ENCODE assay signal across 1 cellular context in the genomic region with DNA sequence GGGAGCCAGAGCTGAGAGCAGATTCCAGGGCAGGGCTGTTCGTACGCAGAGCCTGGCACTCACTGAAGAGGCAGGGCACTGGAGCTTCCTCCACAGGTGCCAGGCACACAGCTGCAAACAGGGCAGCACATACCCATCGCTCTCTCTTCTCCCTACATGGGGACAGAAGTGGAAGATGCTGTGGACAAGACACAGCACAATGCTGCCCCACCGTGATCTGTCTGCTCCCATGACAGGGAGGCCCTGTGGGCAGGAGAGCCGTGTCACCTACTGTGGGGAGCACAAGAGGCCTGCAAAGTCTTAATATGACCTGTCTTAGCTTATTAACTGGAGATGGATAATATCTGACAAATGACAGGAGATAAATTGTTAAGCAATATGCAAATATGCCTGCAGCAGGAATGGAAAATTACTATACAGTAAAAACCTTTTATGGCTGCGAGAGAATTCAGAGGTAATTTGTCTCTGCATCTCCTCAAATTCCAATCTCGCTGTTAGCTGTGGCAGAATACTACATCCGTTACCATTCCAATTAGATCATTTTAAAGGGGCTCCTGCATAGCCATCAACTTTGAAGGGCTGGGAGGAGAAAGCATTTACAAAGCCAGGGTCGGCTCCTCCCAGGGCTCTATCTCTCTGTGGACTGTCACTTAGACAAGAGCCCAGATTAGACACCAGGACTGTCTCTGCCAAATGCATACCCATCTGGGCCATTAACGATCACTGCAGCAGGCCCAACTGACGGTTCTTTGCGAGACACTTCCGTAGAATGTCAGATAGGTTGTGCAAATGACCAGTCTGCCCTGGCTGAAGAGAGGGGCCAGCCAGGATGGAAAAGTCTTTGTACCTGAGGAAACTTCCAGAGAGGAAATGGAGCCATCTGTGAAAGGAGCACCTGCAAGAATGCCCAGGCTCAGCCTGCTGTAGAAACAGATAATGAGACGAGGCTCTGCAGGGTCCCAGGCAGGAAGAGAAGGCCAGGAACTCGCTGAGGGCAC.
A peak's percentile ranks its signal among the peaks of the same experiment; 100 is the strongest.
TF ChIP-seq lines count a peak whose summit lies in the region.

No MANE protein-coding gene starts in this region.

TF ChIP-seq in SK-N-SH, 30 proteins besides CTCF, POLR2A, EP300 and RAD21 (continued from another document):
- TF ChIP-seq GATA2 (CRISPR knock-in tag; IDR thresholded peaks at IDR 0.05) (peak; percentile 72), CHD2 (IDR thresholded peaks at IDR 0.05; ENCODE audit: low read length, partially characterized antibody) (no peak), FOXJ3 (CRISPR knock-in tag; IDR thresholded peaks at IDR 0.05) (0 out of 2 replicates have a peak, but pooled peaks have one; percentile 13), SMC3 (IDR thresholded peaks at IDR 0.05; ENCODE audit: low read depth, low read length) (peak; percentile 33; the same call in 1 of the 2 replicates), POLR2AphosphoS5 (IDR thresholded peaks at IDR 0.05; ENCODE audit: low read depth, low read length) (0 out of 2 replicates have a peak, but pooled peaks have one; percentile 12)
- TF ChIP-seq, protein P1, sequence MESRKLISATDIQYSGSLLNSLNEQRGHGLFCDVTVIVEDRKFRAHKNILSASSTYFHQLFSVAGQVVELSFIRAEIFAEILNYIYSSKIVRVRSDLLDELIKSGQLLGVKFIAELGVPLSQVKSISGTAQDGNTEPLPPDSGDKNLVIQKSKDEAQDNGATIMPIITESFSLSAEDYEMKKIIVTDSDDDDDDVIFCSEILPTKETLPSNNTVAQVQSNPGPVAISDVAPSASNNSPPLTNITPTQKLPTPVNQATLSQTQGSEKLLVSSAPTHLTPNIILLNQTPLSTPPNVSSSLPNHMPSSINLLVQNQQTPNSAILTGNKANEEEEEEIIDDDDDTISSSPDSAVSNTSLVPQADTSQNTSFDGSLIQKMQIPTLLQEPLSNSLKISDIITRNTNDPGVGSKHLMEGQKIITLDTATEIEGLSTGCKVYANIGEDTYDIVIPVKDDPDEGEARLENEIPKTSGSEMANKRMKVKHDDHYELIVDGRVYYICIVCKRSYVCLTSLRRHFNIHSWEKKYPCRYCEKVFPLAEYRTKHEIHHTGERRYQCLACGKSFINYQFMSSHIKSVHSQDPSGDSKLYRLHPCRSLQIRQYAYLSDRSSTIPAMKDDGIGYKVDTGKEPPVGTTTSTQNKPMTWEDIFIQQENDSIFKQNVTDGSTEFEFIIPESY (IDR thresholded peaks at IDR 0.05; ENCODE audit: borderline replicate concordance, low read depth) = no peak
